ENCODE assay signal across 15 cellular contexts in genomic region chr10:112585052-112585451, GRCh38.
DNase-seq lines count a peak whose midpoint lies in the region; ATAC-seq, FAIRE-seq and TF ChIP-seq lines count a peak whose summit lies in the region.
"Had no signal": no experiment of that assay in that cellular context is flagged by ENCODE, and none has a peak within 500 bp of the region (broad histone marks: within the 10 kb centered on the region; RNA-seq: fewer than 3 reads in every experiment).

No MANE protein-coding gene starts in this region.

- TF ChIP-seq CTCF in RWPE2 (IDR thresholded peaks at IDR 0.05; ENCODE audit: poor library complexity, severe bottlenecking) = no peak
- no peak for TF ChIP-seq CTCF in fibroblast of mammary gland (conservative IDR thresholded peaks at IDR 0.05; ENCODE audit: control insufficient read depth, insufficient read depth, low read depth, low read length)

- ATAC-seq in RWPE2 (ENCODE audit: low read depth) (peak; percentile 97), HG02970 (IDR thresholded peaks at IDR 0.05; ENCODE audit: low FRiP score, unreplicated experiment) (no peak), HG02623 (IDR thresholded peaks at IDR 0.05; ENCODE audit: unreplicated experiment) (no peak)

- peak overlapping the region; percentile 35 for H3K27ac ChIP-seq in RWPE2 (ENCODE audit: poor library complexity, severe bottlenecking)
- H3K27ac ChIP-seq: SJCRH30 had no signal

- H3K27me3 ChIP-seq in RWPE2 (ENCODE audit: insufficient read depth, poor library complexity, severe bottlenecking) = no peaks in the 10 kb centered on the region
- H3K27me3 ChIP-seq: SJCRH30 had no signal

- no peak overlapping the region for H3K4me3 ChIP-seq in RWPE2 (ENCODE audit: severe bottlenecking)
- no peak overlapping the region for H3K4me3 ChIP-seq in fibroblast of mammary gland (ENCODE audit: control insufficient read depth, low read depth, low read length)
- H3K4me3 ChIP-seq: lung, SJCRH30 had no signal

- no peak for FAIRE-seq in RCC 7860 (lab: Jason Lieb, UNC)

- H3K9me3 ChIP-seq in RWPE2 (ENCODE audit: severe bottlenecking) = no peaks in the 10 kb centered on the region
- H3K9me3 ChIP-seq: SJCRH30 had no signal

- DNase-seq in GM03348 (ENCODE audit: low spot score) = peak; percentile 62
- DNase-seq in RWPE2 (ENCODE audit: low spot score) = peak; percentile 63
- peak; percentile 42 for DNase-seq in fibroblast of mammary gland (ENCODE audit: low read depth)
- peak; percentile 25 for DNase-seq in renal cortical epithelial cell (ENCODE audit: low read depth)
- no peak for DNase-seq in NCI-H2029 (lab: John Stamatoyannopoulos, UW)
- DNase-seq in RCC 7860 (ENCODE audit: low spot score) = no peak
- DNase-seq: activated CD4-positive, alpha-beta T cell treated with anti-CD3 and anti-CD28 coated beads, Interleukin-2, amount 50 U/mL, for 1 hour; activated gamma-delta T cell; NCI-H510A; SJCRH30; stimulated activated CD4-positive, alpha-beta T cell treated with anti-CD3 and anti-CD28 coated beads, Interleukin-1b, Interleukin-23, amount 100 ng/mL, for 48 hours; stimulated activated naive CD4-positive, alpha-beta T cell treated with Interleukin-2 at 50 U/mL for 16 hours had no signal

- no peaks in the 10 kb centered on the region for H3K36me3 ChIP-seq in RWPE2 (ENCODE audit: low read depth)
- H3K36me3 ChIP-seq: SJCRH30 had no signal

- peaks cover 11% of the 10 kb centered on the region for H3K4me1 ChIP-seq in RWPE2 (ENCODE audit: insufficient read depth, poor library complexity, severe bottlenecking)

Comparison
In these comparisons a context has a peak if more than half of its experiments do, and no peak if none do; other contexts are left out.
1. DNase-seq: peak in GM03348 (single experiment), RWPE2 (single experiment), fibroblast of mammary gland (single experiment) and renal cortical epithelial cell (single experiment); none in NCI-H2029 (single experiment) and RCC 7860 (single experiment).